In genomic region chr22:44309647-44310046, GRCh38 we compare ENCODE assay signal across 16 cellular contexts. TPM values are rescaled to one million over a fixed set of nuclear protein-coding genes. Genes with fewer than 3 reads are reported as not detected.
DNase-seq lines count a peak whose midpoint lies in the region; ATAC-seq and TF ChIP-seq lines count a peak whose summit lies in the region.
"Had no signal": no experiment of that assay in that cellular context is flagged by ENCODE, and none has a peak within 500 bp of the region (broad histone marks: within the 10 kb centered on the region; RNA-seq: fewer than 3 reads in every experiment).

No MANE protein-coding gene starts in this region.

- H3K9me2 ChIP-seq in PC-3 (replicated peaks; ENCODE audit: low read length), result no peaks in the 10 kb centered on the region

- no peaks in the 10 kb centered on the region for H3F3A ChIP-seq in PC-3 (ENCODE audit: low read length, unreplicated experiment)

- no peaks in the 10 kb centered on the region for H3K23me2 ChIP-seq in H9 (ENCODE audit: insufficient read length, low read depth, low read length, poor library complexity, severe bottlenecking)

- no peak overlapping the region for H2BK20ac ChIP-seq in H9 (ENCODE audit: low read depth, low read length, poor library complexity, severe bottlenecking)

- no peak overlapping the region for H4K91ac ChIP-seq in H9 (ENCODE audit: insufficient read length, low read depth, low read length)

- H3K27me3 ChIP-seq in PC-3 (ENCODE audit: low read length) (no peaks in the 10 kb centered on the region), mammary epithelial cell (ENCODE audit: insufficient read depth, low read length) (no peaks in the 10 kb centered on the region), gastroesophageal sphincter (no peaks in the 10 kb centered on the region), skeletal muscle satellite cell (ENCODE audit: control insufficient read depth, insufficient read depth, low read length) (no peaks in the 10 kb centered on the region), H9 (ENCODE audit: insufficient read depth, low read length) (no peaks in the 10 kb centered on the region)

- CTCF ChIA-PET in PC-3 (lab: Charles Lee) (no interaction called here), mammary epithelial cell (lab: Charles Lee; ENCODE audit: low non-redundant PET) (no interaction called here)

- H3K27ac Mint-ChIP-seq in H9, result no peak overlapping the region
- H3K27ac Mint-ChIP-seq: effector memory CD8-positive, alpha-beta T cell; stimulated activated memory B cell treated with anti-CD40 and anti-IgM and Interleukin-4, amounts not matched to agents 10 μg/mL and 1 μg/mL and 100 μg/mL, for 72 hours; T-cell had no signal

- no peaks in the 10 kb centered on the region for H3K9me3 Mint-ChIP-seq in H9
- H3K9me3 Mint-ChIP-seq: effector memory CD8-positive, alpha-beta T cell; stimulated activated memory B cell treated with anti-CD40 and anti-IgM and Interleukin-4, amounts not matched to agents 10 μg/mL and 1 μg/mL and 100 μg/mL, for 72 hours; T-cell had no signal

- 77% methylated on average over 9 of the region's 9 CpGs for WGBS in mammary epithelial cell (ENCODE audit: low coverage, missing lambda C conversion rate)
- 35 to 45% methylated on average over 4 of the region's 9 CpGs for WGBS in gastroesophageal sphincter (ENCODE audit: low coverage in 1 of 2), 2 donors
- WGBS in H9 (ENCODE audit: extremely low coverage, insufficient read length, low lambda C conversion rate), result no CpG with 5 or more reads among the region's 9 CpGs

- POLR2A ChIA-PET in PC-3 (lab: Charles Lee; ENCODE audit: unreplicated experiment), result interaction anchor here (0.5 to 1.1 kb wide), 2 partner anchors 12 to 17 kb away, joined by 3 read pairs; no protein-coding TSS in a partner anchor

- H3K79me1 ChIP-seq in H9 (ENCODE audit: insufficient read depth, low read depth, low read length, poor library complexity, severe bottlenecking), result no peaks in the 10 kb centered on the region

- H4K20me1 ChIP-seq in PC-3 (ENCODE audit: low read length), result no peaks in the 10 kb centered on the region
- H4K20me1 ChIP-seq in mammary epithelial cell (ENCODE audit: insufficient read depth, low read length), result no peaks in the 10 kb centered on the region
- H4K20me1 ChIP-seq in H9 (ENCODE audit: control insufficient read depth, insufficient read depth, insufficient read length), result no peaks in the 10 kb centered on the region

- no peaks in the 10 kb centered on the region; the same call in 1 of the 2 replicates for H3K27me3 Mint-ChIP-seq in H9 (ENCODE audit: low read depth)
- H3K27me3 Mint-ChIP-seq: effector memory CD8-positive, alpha-beta T cell; T-cell had no signal

- no peak overlapping the region for H2BK5ac ChIP-seq in H9 (ENCODE audit: insufficient read length, low read length)

- H3K4me3 ChIP-seq in PC-3 (ENCODE audit: low read length) (0 out of 2 replicates have a peak overlapping the region, but pooled peaks have one; percentile 26), mammary epithelial cell (replicated peaks in 1 of 3; ENCODE audit: insufficient read depth in 1 of 3, low read depth in 2 of 3, low read length in 3 of 3) (no peak overlapping the region), gastroesophageal sphincter (no peak overlapping the region), skeletal muscle satellite cell (ENCODE audit: low read length) (peak overlapping the region; percentile 18)

- no peak overlapping the region for H3K4ac ChIP-seq in H9 (ENCODE audit: low read depth, low read length)

- ATAC-seq in PC-3 (peak; percentile 20), gastroesophageal sphincter (peak; percentile 10), GM21423 (IDR thresholded peaks at IDR 0.05; ENCODE audit: unreplicated experiment) (no peak), GM19463 (IDR thresholded peaks at IDR 0.05; ENCODE audit: unreplicated experiment) (no peak)
- ATAC-seq: T-cell had no signal

- H3K4me1 ChIP-seq in PC-3 (ENCODE audit: insufficient read depth, low read length), result peaks cover 21% of the 10 kb centered on the region
- peaks cover 24% of the 10 kb centered on the region for H3K4me1 ChIP-seq in mammary epithelial cell (ENCODE audit: insufficient read depth, low read length)
- peaks cover 0 to 93% (median 31%) of the 10 kb centered on the region in 3 donors for H3K4me1 ChIP-seq in gastroesophageal sphincter
- H3K4me1 ChIP-seq in skeletal muscle satellite cell (ENCODE audit: control insufficient read depth, insufficient read depth, low read length), result peaks cover 40% of the 10 kb centered on the region
- H3K4me1 ChIP-seq in H9 (ENCODE audit: insufficient read depth, low read length), result no peaks in the 10 kb centered on the region
- H3K4me1 ChIP-seq: Caco-2 had no signal

- H3K18ac ChIP-seq in H9 (ENCODE audit: insufficient read length, low read depth, low read length), result no peak overlapping the region

- no peak overlapping the region for H3K4me3 Mint-ChIP-seq in H9
- H3K4me3 Mint-ChIP-seq: effector memory CD8-positive, alpha-beta T cell; stimulated activated memory B cell treated with anti-CD40 and anti-IgM and Interleukin-4, amounts not matched to agents 10 μg/mL and 1 μg/mL and 100 μg/mL, for 72 hours; T-cell had no signal

- peaks cover 7 to 12% of the 10 kb centered on the region in 2 experiments for H3K4me1 Mint-ChIP-seq in H9
- H3K4me1 Mint-ChIP-seq: stimulated activated memory B cell treated with anti-CD40 and anti-IgM and Interleukin-4, amounts not matched to agents 10 μg/mL and 1 μg/mL and 100 μg/mL, for 72 hours had no signal

- BruUV-seq in PC-3 (replicated peaks; lab: Mats Ljungman, UMichigan) (no TSS peak), mammary epithelial cell (replicated peaks; lab: Mats Ljungman, UMichigan) (no TSS peak)

- H2AFZ ChIP-seq in PC-3 (ENCODE audit: low read length) (peak overlapping the region; percentile 56), mammary epithelial cell (ENCODE audit: low read depth, low read length) (peak overlapping the region; percentile 6), H9 (ENCODE audit: low read length) (no peak overlapping the region)

- no peak overlapping the region for H4K8ac ChIP-seq in H9 (replicated peaks; ENCODE audit: insufficient read length, low read depth, low read length)

- peak overlapping the region; percentile 46; the same call in 1 of the 2 replicates for H3K9ac ChIP-seq in PC-3 (ENCODE audit: low read length)
- H3K9ac ChIP-seq in mammary epithelial cell (ENCODE audit: insufficient read depth, low read length), result no peak overlapping the region
- H3K9ac ChIP-seq in skeletal muscle satellite cell (ENCODE audit: low read depth, low read length), result peak overlapping the region; percentile 29
- H3K9ac ChIP-seq in H9 (ENCODE audit: extremely low read depth, insufficient read length, low read length), result no peak overlapping the region

- H3K4me2 ChIP-seq in PC-3 (ENCODE audit: low read length) (peak overlapping the region; percentile 80), mammary epithelial cell (ENCODE audit: insufficient read depth, low read depth, low read length) (peak overlapping the region; percentile 43), skeletal muscle satellite cell (ENCODE audit: low read length) (peak overlapping the region; percentile 61), H9 (ENCODE audit: insufficient read depth, insufficient read length, low read length) (no peak overlapping the region)

- TF ChIP-seq EP300 in gastroesophageal sphincter (IDR thresholded peaks at IDR 0.05), result no peak

- DNase-seq in PC-3 (no peak), mammary epithelial cell (no peak), H9 (no peak), D341Med (ENCODE audit: low spot score) (no peak)
- DNase-seq: activated CD4-positive, alpha-beta T cell treated with anti-CD3 and anti-CD28 coated beads for 48 hours; Caco-2; effector memory CD8-positive, alpha-beta T cell; NCI-H2029 treated with DMSO at 0.1 percent for 48 hours; retina; T-cell had no signal

- H3K36me3 Mint-ChIP-seq in H9 (ENCODE audit: insufficient read depth in 1 of 3, low read depth in 3 of 3), result no peaks in the 10 kb centered on the region; a peak in 1 of 7 replicates
- H3K36me3 Mint-ChIP-seq: stimulated activated memory B cell treated with anti-CD40 and anti-IgM and Interleukin-4, amounts not matched to agents 10 μg/mL and 1 μg/mL and 100 μg/mL, for 72 hours; T-cell had no signal

- H4K5ac ChIP-seq in H9 (ENCODE audit: insufficient read length, low read depth, low read length), result no peak overlapping the region

- no peak overlapping the region; the same call in 1 of the 2 replicates for H3K14ac ChIP-seq in H9 (ENCODE audit: insufficient read depth, low read length)

- no peak overlapping the region for H3T11ph ChIP-seq in H9 (ENCODE audit: low read length)

- H2BK120ac ChIP-seq in H9 (ENCODE audit: low read depth, low read length, poor library complexity, severe bottlenecking), result no peak overlapping the region

- TF ChIP-seq CTCF in PC-3 (conservative IDR thresholded peaks at IDR 0.05; ENCODE audit: low read depth, low read length) (no peak), mammary epithelial cell (conservative IDR thresholded peaks at IDR 0.05 in 1 of 2, IDR thresholded peaks at IDR 0.05 in 1 of 2; ENCODE audit: extremely low read depth in 1 of 2, insufficient read depth in 1 of 2, low read depth in 1 of 2, low read length in 2 of 2) (no peak), gastroesophageal sphincter (IDR thresholded peaks at IDR 0.05) (no peak), H9 (conservative IDR thresholded peaks at IDR 0.05) (no peak)

- H3K56ac ChIP-seq in H9 (ENCODE audit: insufficient read length, low read depth, low read length), result no peak overlapping the region

- H3K79me2 ChIP-seq in PC-3 (ENCODE audit: low read length) (no peaks in the 10 kb centered on the region), mammary epithelial cell (ENCODE audit: insufficient read depth, low read length) (no peaks in the 10 kb centered on the region), H9 (ENCODE audit: insufficient read depth, low read length) (no peaks in the 10 kb centered on the region)

- dilution Hi-C loops in mammary epithelial cell (cut with HindIII; ENCODE audit: low sequenced_read_pairs), result loop anchor here (5.0 to 10.0 kb wide), 2 partner anchors 38 to 325 kb away; no protein-coding TSS in a partner anchor

- no peaks in the 10 kb centered on the region for H3K9me3 ChIP-seq in PC-3 (ENCODE audit: low read length)
- H3K9me3 ChIP-seq in mammary epithelial cell (replicated peaks; ENCODE audit: insufficient read depth, low read length), result no peaks in the 10 kb centered on the region
- H3K9me3 ChIP-seq in gastroesophageal sphincter, result no peaks in the 10 kb centered on the region
- no peaks in the 10 kb centered on the region for H3K9me3 ChIP-seq in skeletal muscle satellite cell (replicated peaks; ENCODE audit: low read length)
- H3K9me3 ChIP-seq in H9 (ENCODE audit: control insufficient read depth, low read depth, low read length), result no peaks in the 10 kb centered on the region
- H3K9me3 ChIP-seq: Caco-2 had no signal

- H2BK12ac ChIP-seq in H9 (ENCODE audit: insufficient read length, low read depth, low read length), result no peak overlapping the region

- H3K23ac ChIP-seq in H9 (ENCODE audit: insufficient read length, low read depth, low read length), result no peak overlapping the region

- peak overlapping the region; percentile 64 for H3K27ac ChIP-seq in PC-3 (ENCODE audit: low read length)
- no peak overlapping the region for H3K27ac ChIP-seq in mammary epithelial cell (ENCODE audit: insufficient read depth, low read depth, low read length)
- H3K27ac ChIP-seq in gastroesophageal sphincter, result peak overlapping the region in 3 of 4 donors; percentile 80 to 84 (median 81)
- no peak overlapping the region for H3K27ac ChIP-seq in H9 (ENCODE audit: insufficient read length, low read depth, low read length)

- intact Hi-C loops in PC-3 (cut with micrococcal nuclease) (no loop called here), mammary epithelial cell (cut with micrococcal nuclease) (loop anchor here (2.0 kb wide), 1 partner anchor 51 kb away; no protein-coding TSS in a partner anchor)

- no peak overlapping the region for H2AK5ac ChIP-seq in H9 (ENCODE audit: insufficient read length, low read length)

- no peaks in the 10 kb centered on the region for H3K36me3 ChIP-seq in PC-3 (ENCODE audit: low read depth, low read length)
- no peaks in the 10 kb centered on the region for H3K36me3 ChIP-seq in mammary epithelial cell (ENCODE audit: insufficient read depth, low read length)
- no peaks in the 10 kb centered on the region for H3K36me3 ChIP-seq in gastroesophageal sphincter
- H3K36me3 ChIP-seq in skeletal muscle satellite cell (ENCODE audit: insufficient read depth, low read length), result no peaks in the 10 kb centered on the region

- TF ChIP-seq POLR2A in gastroesophageal sphincter (IDR thresholded peaks at IDR 0.05), result no peak

- in situ Hi-C loops in mammary epithelial cell (cut with MboI; ENCODE audit: low sequenced_read_pairs in 2 of 2), result no loop called here

- H2BK15ac ChIP-seq in H9 (ENCODE audit: low read depth, low read length), result no peak overlapping the region

RNA-seq across cellular contexts. Expression of gene SHISAL1, which starts 3.1 kb away (rescaled TPM):
- total RNA-seq in PC-3 (2014; rRNA removed), result 1.1 and 2.2 TPM in 2 replicates
- total RNA-seq in mammary epithelial cell, result 1 to 10 TPM; 3.9 to 9.2 TPM
- polyA plus RNA-seq in mammary epithelial cell, result 2.9 TPM
- 7.2 TPM for polyA minus RNA-seq in mammary epithelial cell
- 10 to 100 TPM in 1 of 4 donors, 1 to 10 TPM in 3; 4.5 to 23.1 (median 6.2) TPM for total RNA-seq in gastroesophageal sphincter
- 0.76 and 0.87 TPM in 2 replicates for total RNA-seq in skeletal muscle satellite cell (2012; rRNA removed)
- total RNA-seq in H9 (2021), result 2.9 and 3.0 TPM in 2 replicates
- total RNA-seq: Caco-2, HT-29 had no signal

Comparison
In these comparisons a context has a peak if more than half of its experiments do, and no peak if none do; other contexts are left out.
1. ATAC-seq: peak in PC-3 (single experiment) and gastroesophageal sphincter (single experiment); none in GM21423 (single experiment) and GM19463 (single experiment).
2. H3K27ac ChIP-seq: peak in PC-3 (single experiment) and gastroesophageal sphincter (3 of 4); none in mammary epithelial cell (single experiment) and H9 (single experiment).
3. H3K4me3 ChIP-seq: peak in PC-3 (single experiment) and skeletal muscle satellite cell (single experiment); none in mammary epithelial cell (0 of 3) and gastroesophageal sphincter (0 of 2).
4. H3K9ac ChIP-seq: peak in PC-3 (single experiment) and skeletal muscle satellite cell (single experiment); none in mammary epithelial cell (single experiment) and H9 (single experiment).